ENCODE assay signal across 15 cellular contexts in genomic region chrX:153768311-153769157, GRCh38. TPM values are rescaled to one million over a fixed set of nuclear protein-coding genes. Genes with fewer than 3 reads are reported as not detected.
DNase-seq lines count a peak whose midpoint lies in the region; ATAC-seq and TF ChIP-seq lines count a peak whose summit lies in the region.
"Had no signal": no experiment of that assay in that cellular context is flagged by ENCODE, and none has a peak within 500 bp of the region (broad histone marks: within the 10 kb centered on the region; RNA-seq: fewer than 3 reads in every experiment).

No MANE protein-coding gene starts in this region.

- H3K9me3 Mint-ChIP-seq in CD8-positive, alpha-beta T cell: no peaks in the 10 kb centered on the region
- H3K9me3 Mint-ChIP-seq in activated naive CD8-positive, alpha-beta T cell treated with anti-CD3 and anti-CD28 coated beads, Interleukin-2, amount 10 ng/mL, durations not matched to agents 7 days and 5 days: no peaks in the 10 kb centered on the region
- H3K9me3 Mint-ChIP-seq: HFFc6 had no signal

- peaks cover 10% of the 10 kb centered on the region for H3K4me1 ChIP-seq in CD8-positive, alpha-beta T cell (ENCODE audit: insufficient read depth, low read length)
- H3K4me1 ChIP-seq in mucosa of descending colon (ENCODE audit: low read depth): no peaks in the 10 kb centered on the region

- no peaks in the 10 kb centered on the region for H3K36me3 Mint-ChIP-seq in CD8-positive, alpha-beta T cell
- no peaks in the 10 kb centered on the region for H3K36me3 Mint-ChIP-seq in activated naive CD8-positive, alpha-beta T cell treated with anti-CD3 and anti-CD28 coated beads, Interleukin-2, amount 10 ng/mL, durations not matched to agents 7 days and 5 days
- H3K36me3 Mint-ChIP-seq: brain had no signal

- CTCF ChIA-PET in CD8-positive, alpha-beta T cell (lab: Charles Lee): interaction anchor here (3.5 kb wide), 1 partner anchor 178 kb away, joined by 10 read pairs; no protein-coding TSS in a partner anchor

- no peak for TF ChIP-seq CTCF in CD8-positive, alpha-beta T cell (IDR thresholded peaks at IDR 0.05)
- TF ChIP-seq CTCF in GM12875 (IDR thresholded peaks at IDR 0.05; ENCODE audit: borderline replicate concordance, insufficient read depth, low read depth, low read length) (0 out of 2 replicates have a peak, but pooled peaks have one; percentile 8), mucosa of descending colon (IDR thresholded peaks at IDR 0.05) (no peak)

- no peak overlapping the region for H3K4me3 ChIP-seq in CD8-positive, alpha-beta T cell (ENCODE audit: low read depth, low read length)
- no peak overlapping the region for H3K4me3 ChIP-seq in GM12875 (ENCODE audit: low read depth, low read length)
- H3K4me3 ChIP-seq in mucosa of descending colon: no peak overlapping the region

- intact Hi-C loops in CD8-positive, alpha-beta T cell (cut with DNase I, micrococcal nuclease): no loop called here
- intact Hi-C loops in mucosa of descending colon (cut with DNase I, micrococcal nuclease): loop anchor here in 1 of 2 donors (10.0 kb wide), 1 partner anchor 186 kb away; no protein-coding TSS in a partner anchor

- peak in 1 of 7 experiments; percentile 5 for DNase-seq in CD8-positive, alpha-beta T cell
- peak; percentile 25 for DNase-seq in activated naive CD8-positive, alpha-beta T cell treated with anti-CD3 and anti-CD28 coated beads, Interleukin-2, amount 10 ng/mL, durations not matched to agents 7 days and 5 days
- DNase-seq in mucosa of descending colon: peak in 2 of 3 donors; percentile 16 to 44
- DNase-seq in GDM1 (lab: John Stamatoyannopoulos, UW): no peak
- no peak for DNase-seq in iPS-NIHi7 (ENCODE audit: extremely low spot score)
- DNase-seq: foreskin melanocyte; HFFc6; NCI-H1105 treated with DMSO at 0.1 percent for 48 hours; NCI-H226; OCI-M1; stimulated activated CD4-positive, alpha-beta T cell treated with anti-CD3 and anti-CD28 coated beads, Interleukin-2, amount 100 ng/mL, for 48 hours had no signal

- H3K4me3 Mint-ChIP-seq in CD8-positive, alpha-beta T cell: peak overlapping the region; percentile 47
- H3K4me3 Mint-ChIP-seq in activated naive CD8-positive, alpha-beta T cell treated with anti-CD3 and anti-CD28 coated beads, Interleukin-2, amount 10 ng/mL, durations not matched to agents 7 days and 5 days: no peak overlapping the region
- H3K4me3 Mint-ChIP-seq: brain, HFFc6 had no signal

- no peaks in the 10 kb centered on the region for H3K9me3 ChIP-seq in CD8-positive, alpha-beta T cell (ENCODE audit: low read length)
- no peaks in the 10 kb centered on the region for H3K9me3 ChIP-seq in mucosa of descending colon

- no peaks in the 10 kb centered on the region for H3K27me3 Mint-ChIP-seq in CD8-positive, alpha-beta T cell (ENCODE audit: low read depth)
- no peaks in the 10 kb centered on the region for H3K27me3 Mint-ChIP-seq in activated naive CD8-positive, alpha-beta T cell treated with anti-CD3 and anti-CD28 coated beads, Interleukin-2, amount 10 ng/mL, durations not matched to agents 7 days and 5 days

- no peak overlapping the region for H3K27ac ChIP-seq in CD8-positive, alpha-beta T cell (ENCODE audit: low read depth, low read length)

- peaks cover 10% of the 10 kb centered on the region for H3K4me1 Mint-ChIP-seq in CD8-positive, alpha-beta T cell (ENCODE audit: low read depth)
- H3K4me1 Mint-ChIP-seq in activated naive CD8-positive, alpha-beta T cell treated with anti-CD3 and anti-CD28 coated beads, Interleukin-2, amount 10 ng/mL, durations not matched to agents 7 days and 5 days: peaks cover 9% of the 10 kb centered on the region

- H3K27ac Mint-ChIP-seq in CD8-positive, alpha-beta T cell: no peak overlapping the region
- H3K27ac Mint-ChIP-seq in activated naive CD8-positive, alpha-beta T cell treated with anti-CD3 and anti-CD28 coated beads, Interleukin-2, amount 10 ng/mL, durations not matched to agents 7 days and 5 days: no peak overlapping the region
- H3K27ac Mint-ChIP-seq: HFFc6 had no signal

- no peak for ATAC-seq in CD8-positive, alpha-beta T cell
- ATAC-seq in activated naive CD8-positive, alpha-beta T cell treated with anti-CD3 and anti-CD28 coated beads, Interleukin-2, amount 10 ng/mL, durations not matched to agents 7 days and 5 days (ENCODE audit: low read depth): no peak
- ATAC-seq in mucosa of descending colon (no peak), GM21390 (IDR thresholded peaks at IDR 0.05; ENCODE audit: unreplicated experiment) (no peak)
- ATAC-seq: activated CD4-positive, CD25-positive, alpha-beta regulatory T cell treated with anti-CD3 and anti-CD28 coated beads, Interleukin-2, amount 50 U/mL, for 24 hours had no signal

- H3K36me3 ChIP-seq in CD8-positive, alpha-beta T cell (ENCODE audit: insufficient read depth, low read length): no peaks in the 10 kb centered on the region
- no peaks in the 10 kb centered on the region for H3K36me3 ChIP-seq in mucosa of descending colon (ENCODE audit: low read depth)

- POLR2A ChIA-PET in CD8-positive, alpha-beta T cell (lab: Charles Lee): no interaction called here
- POLR2A ChIA-PET in activated naive CD8-positive, alpha-beta T cell treated with anti-CD3 and anti-CD28 coated beads, Interleukin-2, amount 10 ng/mL, durations not matched to agents 7 days and 5 days (lab: Charles Lee): no interaction called here

- no peaks in the 10 kb centered on the region for H3K27me3 ChIP-seq in CD8-positive, alpha-beta T cell (ENCODE audit: insufficient read depth, low read length)

RNA-seq across cellular contexts. Expression of gene PLXNB3, which starts 4.5 kb away (rescaled TPM):
- total RNA-seq in CD8-positive, alpha-beta T cell: under 1 TPM; 0.35 to 0.50 TPM
- total RNA-seq in activated naive CD8-positive, alpha-beta T cell treated with anti-CD3 and anti-CD28 coated beads, Interleukin-2, amount 10 ng/mL, durations not matched to agents 7 days and 5 days: 1 to 10 TPM; 1.3 to 2.1 TPM
- 10 to 100 TPM in 1 of 3 donors, 1 to 10 TPM in 2; 3.0 to 44.9 (median 3.3) TPM for total RNA-seq in mucosa of descending colon

RNA-seq across cellular contexts. Expression of gene SRPK3, which starts 12.3 kb away (rescaled TPM):
- total RNA-seq in CD8-positive, alpha-beta T cell: not detected
- not detected for total RNA-seq in activated naive CD8-positive, alpha-beta T cell treated with anti-CD3 and anti-CD28 coated beads, Interleukin-2, amount 10 ng/mL, durations not matched to agents 7 days and 5 days
- total RNA-seq in mucosa of descending colon: 1 to 10 TPM in 2 of 3 donors, under 1 TPM in 1; 0.55 to 4.6 (median 1.0) TPM

RNA-seq across cellular contexts. Expression of gene IDH3G, which starts 25.6 kb away (rescaled TPM):
- 10 to 100 TPM; 55.8 to 56.5 TPM for total RNA-seq in CD8-positive, alpha-beta T cell
- 10 to 100 TPM; 66.3 to 67.1 TPM for total RNA-seq in activated naive CD8-positive, alpha-beta T cell treated with anti-CD3 and anti-CD28 coated beads, Interleukin-2, amount 10 ng/mL, durations not matched to agents 7 days and 5 days
- 10 to 100 TPM; 57.8 to 89.9 (median 79.3) TPM for total RNA-seq in mucosa of descending colon

RNA-seq across cellular contexts. Expression of gene SSR4, which starts 25.9 kb away (rescaled TPM):
- total RNA-seq in CD8-positive, alpha-beta T cell: 100 to 1,000 TPM; 175 TPM
- 100 to 1,000 TPM; 158 to 162 TPM for total RNA-seq in activated naive CD8-positive, alpha-beta T cell treated with anti-CD3 and anti-CD28 coated beads, Interleukin-2, amount 10 ng/mL, durations not matched to agents 7 days and 5 days
- total RNA-seq in mucosa of descending colon: 100 to 1,000 TPM; 129 to 297 (median 174) TPM

RNA-seq across cellular contexts. Expression of gene ABCD1, which starts 43.9 kb away (rescaled TPM):
- 1 to 10 TPM; 5.2 to 6.4 TPM for total RNA-seq in CD8-positive, alpha-beta T cell
- 10 to 100 TPM; 15.9 to 16.4 TPM for total RNA-seq in activated naive CD8-positive, alpha-beta T cell treated with anti-CD3 and anti-CD28 coated beads, Interleukin-2, amount 10 ng/mL, durations not matched to agents 7 days and 5 days
- 10 to 100 TPM; 13.0 to 27.3 (median 13.0) TPM for total RNA-seq in mucosa of descending colon

Comparison
In these comparisons a context has a peak if more than half of its experiments do, and no peak if none do; other contexts are left out.
1. DNase-seq: peak in activated naive CD8-positive, alpha-beta T cell treated with anti-CD3 and anti-CD28 coated beads, Interleukin-2, amount 10 ng/mL, durations not matched to agents 7 days and 5 days (single experiment) and mucosa of descending colon (2 of 3); none in GDM1 (single experiment) and iPS-NIHi7 (single experiment).